ENCODE assay signal across 35 cellular contexts in the genomic region with DNA sequence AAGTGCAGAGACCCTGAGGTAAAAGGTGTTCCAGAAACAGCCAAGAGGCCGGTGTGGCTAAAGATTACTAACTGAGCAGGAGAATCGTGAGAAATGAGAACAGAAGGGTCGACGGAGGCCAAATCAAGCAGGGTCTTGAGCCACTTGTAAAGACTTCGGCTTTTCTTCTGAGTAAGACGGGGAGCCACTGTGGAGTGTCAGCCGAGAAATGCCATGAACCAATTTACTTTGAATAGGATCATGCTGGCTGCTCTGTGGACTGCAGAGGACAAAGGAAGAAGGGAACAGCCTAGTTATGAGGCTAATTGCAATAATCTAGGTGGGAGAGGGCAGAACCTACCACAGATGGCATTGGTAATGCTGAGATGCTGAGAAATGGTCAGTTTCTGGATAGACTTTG. TPM values are rescaled to one million over a fixed set of nuclear protein-coding genes. Genes with fewer than 3 reads are reported as not detected.
"Had no signal": no experiment of that assay in that cellular context is flagged by ENCODE, and none has a peak within 500 bp of the region (broad histone marks: within the 10 kb centered on the region; RNA-seq: fewer than 3 reads in every experiment).

No MANE protein-coding gene starts in this region.

- H3K36me3 Mint-ChIP-seq: activated CD8-positive, alpha-beta memory T cell treated with anti-CD3 and anti-CD28 coated beads, Interleukin-2, amount 10 ng/mL, durations not matched to agents 7 days and 5 days; activated naive CD4-positive, alpha-beta T cell treated with anti-CD3 and anti-CD28 coated beads, Interleukin-2, amount 50 U/mL, for 24 hours; activated naive CD8-positive, alpha-beta T cell treated with anti-CD3 and anti-CD28 coated beads, Interleukin-2, amount 10 ng/mL, durations not matched to agents 7 days and 5 days had no signal

- H3K4me1 Mint-ChIP-seq: activated CD4-positive, alpha-beta memory T cell treated with anti-CD3 and anti-CD28 coated beads, Interleukin-2, amount 10 ng/mL, durations not matched to agents 7 days and 5 days; activated CD8-positive, alpha-beta memory T cell treated with anti-CD3 and anti-CD28 coated beads, Interleukin-2, amount 10 ng/mL, durations not matched to agents 7 days and 5 days; activated naive CD4-positive, alpha-beta T cell treated with anti-CD3 and anti-CD28 coated beads, Interleukin-2, amount 50 U/mL, for 24 hours; activated naive CD8-positive, alpha-beta T cell treated with anti-CD3 and anti-CD28 coated beads, Interleukin-2, amount 10 ng/mL, durations not matched to agents 7 days and 5 days; activated T-helper 17 cell treated with anti-CD3 and anti-CD28 coated beads, Interleukin-2, amount 50 U/mL, for 72 hours had no signal

- DNase-seq: activated CD4-positive, alpha-beta memory T cell treated with anti-CD3 and anti-CD28 coated beads, Interleukin-2, amount 10 ng/mL, durations not matched to agents 7 days and 5 days; activated CD4-positive, alpha-beta T cell treated with anti-CD3 and anti-CD28 coated beads for 1 hour; activated CD4-positive, alpha-beta T cell treated with anti-CD3 and anti-CD28 coated beads for 48 hours; activated CD4-positive, CD25-positive, alpha-beta regulatory T cell; activated CD8-positive, alpha-beta memory T cell treated with anti-CD3 and anti-CD28 coated beads for 24 hours; activated CD8-positive, alpha-beta memory T cell treated with anti-CD3 and anti-CD28 coated beads, Interleukin-2, amount 10 ng/mL, durations not matched to agents 7 days and 5 days; activated gamma-delta T cell; activated naive CD4-positive, alpha-beta T cell treated with Interleukin-2 at 50 U/mL for 16 hours; activated naive CD8-positive, alpha-beta T cell treated with anti-CD3 and anti-CD28 coated beads, Interleukin-2, amount 10 ng/mL, durations not matched to agents 7 days and 5 days; activated T-cell treated with anti-CD3 and anti-CD28 coated beads, Interleukin-2, amount 50 U/mL, for 1 hour; activated T-cell treated with anti-CD3 and anti-CD28 coated beads, Interleukin-2, amount 50 U/mL, for 72 hours; amygdala; NCI-H1105; NCI-H1417 treated with DMSO at 0.1 percent for 48 hours; NCI-H187 treated with DMSO at 0.1 percent for 48 hours; NCI-H2081; NCI-H2171 treated with DMSO at 0.1 percent for 48 hours; NCI-H2227 treated with DMSO at 0.1 percent for 48 hours; NCI-H446 treated with DMSO at 0.1 percent for 48 hours; NCI-H524; NCI-H69; NCI-H82; PC-3; Peyer's patch; RPMI8226; SHP77 treated with DMSO at 0.1 percent for 48 hours; SK-N-SH had no signal

- H3K9me3 ChIP-seq: ascending aorta, Peyer's patch, SJSA1 had no signal

- H3K27ac Mint-ChIP-seq: activated CD4-positive, alpha-beta memory T cell treated with anti-CD3 and anti-CD28 coated beads, Interleukin-2, amount 10 ng/mL, durations not matched to agents 7 days and 5 days; activated CD8-positive, alpha-beta memory T cell treated with anti-CD3 and anti-CD28 coated beads, Interleukin-2, amount 10 ng/mL, durations not matched to agents 7 days and 5 days; activated naive CD4-positive, alpha-beta T cell treated with anti-CD3 and anti-CD28 coated beads, Interleukin-2, amount 50 U/mL, for 24 hours; activated naive CD8-positive, alpha-beta T cell treated with anti-CD3 and anti-CD28 coated beads, Interleukin-2, amount 10 ng/mL, durations not matched to agents 7 days and 5 days; activated T-cell treated with anti-CD3 and anti-CD28 coated beads, Interleukin-2, amount 50 U/mL, for 72 hours; activated T-helper 17 cell treated with anti-CD3 and anti-CD28 coated beads, Interleukin-2, amount 50 U/mL, for 72 hours; T-helper 1 cell treated with Interleukin-12 subunit alpha and Interleukin-12 subunit beta and Interleukin-4 antibody, amounts not matched to agents 30 μg/mL and 1 μg/mL, for 36 hours; T-helper 2 cell treated with Interferon-gamma antibody and Interleukin-4, amounts not matched to agents 5 μg/mL and 100 μg/mL, for 36 hours had no signal

- H3K4me3 Mint-ChIP-seq: activated CD4-positive, alpha-beta memory T cell treated with anti-CD3 and anti-CD28 coated beads, Interleukin-2, amount 10 ng/mL, durations not matched to agents 7 days and 5 days; activated CD8-positive, alpha-beta memory T cell treated with anti-CD3 and anti-CD28 coated beads, Interleukin-2, amount 10 ng/mL, durations not matched to agents 7 days and 5 days; activated naive CD4-positive, alpha-beta T cell treated with anti-CD3 and anti-CD28 coated beads, Interleukin-2, amount 50 U/mL, for 24 hours; activated naive CD8-positive, alpha-beta T cell treated with anti-CD3 and anti-CD28 coated beads, Interleukin-2, amount 10 ng/mL, durations not matched to agents 7 days and 5 days; activated T-cell treated with anti-CD3 and anti-CD28 coated beads, Interleukin-2, amount 50 U/mL, for 72 hours; activated T-helper 17 cell treated with anti-CD3 and anti-CD28 coated beads, Interleukin-2, amount 50 U/mL, for 72 hours; T-helper 1 cell treated with Interleukin-12 subunit alpha and Interleukin-12 subunit beta and Interleukin-4 antibody, amounts not matched to agents 30 μg/mL and 1 μg/mL, for 36 hours; T-helper 2 cell treated with Interferon-gamma antibody and Interleukin-4, amounts not matched to agents 5 μg/mL and 100 μg/mL, for 36 hours had no signal

- H3K4me1 ChIP-seq: ascending aorta, breast epithelium, Peyer's patch had no signal

- H3K27me3 ChIP-seq: ascending aorta, breast epithelium, Peyer's patch, SJSA1 had no signal

- H3K9ac ChIP-seq: SK-N-SH had no signal

- H3K36me3 ChIP-seq: ascending aorta, breast epithelium, Peyer's patch, SJSA1 had no signal

- H3K4me2 ChIP-seq: SK-N-SH had no signal

- H3K4me3 ChIP-seq: ascending aorta, breast epithelium, Peyer's patch, SJSA1 had no signal

- H3K27ac ChIP-seq: ascending aorta, breast epithelium, Peyer's patch, SJSA1, VCaP had no signal

RNA-seq across cellular contexts. Expression of a gene that starts 16.8 kb away (rescaled TPM):
- total RNA-seq: activated CD4-positive, alpha-beta memory T cell treated with anti-CD3 and anti-CD28 coated beads, Interleukin-2, amount 10 ng/mL, durations not matched to agents 7 days and 5 days; activated CD8-positive, alpha-beta memory T cell treated with anti-CD3 and anti-CD28 coated beads, Interleukin-2, amount 10 ng/mL, durations not matched to agents 7 days and 5 days; activated naive CD8-positive, alpha-beta T cell treated with anti-CD3 and anti-CD28 coated beads, Interleukin-2, amount 10 ng/mL, durations not matched to agents 7 days and 5 days; activated T-cell treated with anti-CD3 and anti-CD28 coated beads, Interleukin-2, amount 50 U/mL, for 72 hours; activated T-helper 17 cell treated with anti-CD3 and anti-CD28 coated beads, Interleukin-2, amount 50 U/mL, for 72 hours; PC-3 had no signal
- polyA plus RNA-seq: SK-N-SH had no signal
